ENCODE assay signal across 9 cellular contexts in the genomic region with DNA sequence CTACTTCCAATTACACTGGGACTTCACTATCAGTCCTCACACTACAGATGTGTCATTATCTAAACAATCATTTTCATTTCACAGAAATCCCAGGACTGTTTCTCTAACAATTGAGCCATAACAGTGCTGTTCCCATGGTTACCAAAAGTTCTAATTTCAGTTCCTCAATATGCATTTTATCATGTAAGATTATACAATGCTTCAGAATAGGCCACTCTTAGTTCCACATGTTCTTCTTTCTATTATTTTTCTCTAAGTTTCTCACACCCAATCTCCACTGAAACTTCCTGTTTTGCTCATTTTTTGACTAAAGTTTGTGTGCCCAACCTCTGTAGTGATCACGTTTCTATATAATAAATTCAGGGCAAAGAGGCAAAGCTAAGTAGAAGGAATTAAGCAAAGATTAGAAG.
DNase-seq lines count a peak whose midpoint lies in the region; ATAC-seq and TF ChIP-seq lines count a peak whose summit lies in the region.
"Had no signal": no experiment of that assay in that cellular context is flagged by ENCODE, and none has a peak within 500 bp of the region (broad histone marks: within the 10 kb centered on the region; RNA-seq: fewer than 3 reads in every experiment).

No MANE protein-coding gene starts in this region.

- 20% methylated on average over 1 of the region's 1 CpG for WGBS in thymus

- no peaks in the 10 kb centered on the region for H3K27me3 ChIP-seq in thymus (ENCODE audit: control insufficient read depth, insufficient read depth)

- no peak for TF ChIP-seq POLR2A in erythroblast (IDR thresholded peaks at IDR 0.05; ENCODE audit: low read length)

- H3K9me3 ChIP-seq in thymus (ENCODE audit: control insufficient read depth): no peaks in the 10 kb centered on the region

- no peak overlapping the region for H3K4me3 ChIP-seq in thymus (ENCODE audit: low read length)

- H3K4me1 ChIP-seq in thymus (ENCODE audit: control insufficient read depth, insufficient read depth, low read length): no peaks in the 10 kb centered on the region

- peak overlapping the region; percentile 65 for H3K27ac ChIP-seq in thymus (ENCODE audit: low read depth)

- in situ Hi-C loops in KBM-7 (cut with MboI; ENCODE audit: low pct_unique_long_range_greater_than_20kb, low sequenced_read_pairs): loop anchor here (25.0 kb wide), 1 partner anchor 104 kb away; no protein-coding TSS in a partner anchor

- H3K36me3 ChIP-seq in thymus (ENCODE audit: control insufficient read depth, insufficient read depth): no peaks in the 10 kb centered on the region

- peak; percentile 98 for ATAC-seq in GM21515 (IDR thresholded peaks at IDR 0.05; ENCODE audit: unreplicated experiment)
- ATAC-seq: HCT116 had no signal

- DNase-seq in EL (peak; percentile 24), KBM-7 (peak; percentile 80), erythroblast (lab: John Stamatoyannopoulos, UW) (peak; percentile 2 to 19), NCI-H146 treated with DMSO at 0.1 percent for 48 hours (lab: John Stamatoyannopoulos, UW; ENCODE audit: unreplicated experiment) (no peak), C1 segment of cervical spinal cord (lab: John Stamatoyannopoulos, UW) (no peak), NCI-H510A treated with DMSO at 0.1 percent for 48 hours (lab: John Stamatoyannopoulos, UW) (no peak)

Comparison
In these comparisons a context has a peak if more than half of its experiments do, and no peak if none do; other contexts are left out.
1. DNase-seq: peak in EL (single experiment), KBM-7 (single experiment) and erythroblast (2 of 2); none in NCI-H146 treated with DMSO at 0.1 percent for 48 hours (single experiment), C1 segment of cervical spinal cord (0 of 14) and NCI-H510A treated with DMSO at 0.1 percent for 48 hours (single experiment).